Comparison of ENCODE assay signal across 8 cellular contexts in the genomic region with DNA sequence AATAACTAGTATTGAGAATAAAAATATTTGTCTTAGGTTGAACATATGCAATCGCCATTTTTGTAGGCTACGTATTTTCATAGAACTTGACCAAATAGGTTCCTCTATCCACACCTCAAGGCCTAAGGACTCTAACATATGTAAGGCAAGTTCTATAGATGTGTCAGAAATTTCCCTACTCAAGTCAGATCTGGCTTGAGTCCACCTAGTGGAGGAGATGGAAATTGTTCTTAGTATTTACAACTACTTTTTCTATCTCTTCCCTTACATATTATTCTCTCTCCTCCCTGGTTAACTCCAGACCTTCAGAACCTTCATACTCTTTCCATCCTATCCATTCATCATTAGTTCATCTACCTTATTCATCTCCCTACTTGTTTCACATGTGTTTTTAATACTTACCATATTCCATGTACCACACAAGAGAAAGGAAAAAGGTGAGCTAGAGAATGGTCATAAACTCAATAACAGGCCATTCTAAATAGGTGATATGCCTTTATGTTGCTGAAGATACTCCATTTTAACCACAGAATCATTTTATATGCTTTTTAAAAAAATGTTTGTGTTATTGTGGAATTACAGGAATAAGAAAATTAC.
A peak's percentile ranks its signal among the peaks of the same experiment; 100 is the strongest.
DNase-seq lines count a peak whose midpoint lies in the region; ATAC-seq and TF ChIP-seq lines count a peak whose summit lies in the region.

No MANE protein-coding gene starts in this region.

- peak; percentile 69 for TF ChIP-seq CTCF in GM12872 (IDR thresholded peaks at IDR 0.05; ENCODE audit: insufficient read depth, low read depth, low read length)
- peak; percentile 44 to 62 (median 45); a peak in 5 of 6 replicates for TF ChIP-seq CTCF in HCT116 (IDR thresholded peaks at IDR 0.05 in 2 of 3, conservative IDR thresholded peaks at IDR 0.05 in 1 of 3; ENCODE audit: borderline replicate concordance in 1 of 3, insufficient read depth in 1 of 3, low read depth in 2 of 3, low read length in 2 of 3)
- TF ChIP-seq CTCF in MM.1S (IDR thresholded peaks at IDR 0.05; ENCODE audit: low read length), result peak; percentile 60
- peak; percentile 53 for TF ChIP-seq CTCF in WTC11 (IDR thresholded peaks at IDR 0.05)
- peak; percentile 61 for TF ChIP-seq CTCF in upper lobe of right lung (IDR thresholded peaks at IDR 0.05)

- H3K27ac ChIP-seq in HCT116 (ENCODE audit: low read depth, low read length) (no peak overlapping the region), MM.1S (ENCODE audit: low read length) (no peak overlapping the region), upper lobe of right lung (no peak overlapping the region)

- BruUV-seq in HCT116 (replicated peaks; lab: Mats Ljungman, UMichigan), result no TSS peak

- H3K9me3 ChIP-seq in HCT116 (ENCODE audit: control insufficient read depth in 1 of 2, insufficient read depth in 1 of 2, low read depth in 1 of 2, low read length in 2 of 2), result no peaks in the 10 kb centered on the region
- no peaks in the 10 kb centered on the region for H3K9me3 ChIP-seq in MM.1S (replicated peaks; ENCODE audit: insufficient read depth, low read length)
- no peaks in the 10 kb centered on the region for H3K9me3 ChIP-seq in upper lobe of right lung

- DNase-seq in ACHN, result peak; percentile 65
- peak; percentile 43 for DNase-seq in HCT116 (ENCODE audit: low read depth, low spot score)
- peak; percentile 65 for DNase-seq in MM.1S
- DNase-seq in WTC11 (ENCODE audit: low spot score), result no peak
- peak; percentile 57 for DNase-seq in iris pigment epithelial cell (ENCODE audit: low read depth)
- no peak for DNase-seq in upper lobe of right lung
- DNase-seq in activated T-helper 2 cell treated with anti-CD3 and anti-CD28 coated beads, Interferon-gamma antibody, Interleukin-2, Interleukin-4, amounts not matched to agents 10 μg/mL and 5 μg/mL and 100 μg/mL, durations not matched to agents 14 hours and 24 hours and 36 hours (ENCODE audit: low spot score), result no peak

- H3K4me2 ChIP-seq in HCT116 (ENCODE audit: low read length), result no peak overlapping the region
- H3K4me2 ChIP-seq in MM.1S (ENCODE audit: low read depth, low read length), result no peak overlapping the region

- H2AFZ ChIP-seq in HCT116 (ENCODE audit: low read depth, low read length, poor library complexity, severe bottlenecking), result no peak overlapping the region
- no peak overlapping the region for H2AFZ ChIP-seq in MM.1S (ENCODE audit: low read length)

- H4K20me1 ChIP-seq in HCT116 (ENCODE audit: insufficient read depth) (no peaks in the 10 kb centered on the region), MM.1S (ENCODE audit: insufficient read depth, low read length) (no peaks in the 10 kb centered on the region)

- no peaks in the 10 kb centered on the region for H3K36me3 ChIP-seq in HCT116 (ENCODE audit: control insufficient read depth in 1 of 2, insufficient read depth in 2 of 2, low read length in 2 of 2)
- H3K36me3 ChIP-seq in MM.1S (replicated peaks; ENCODE audit: insufficient read depth, low read length), result no peaks in the 10 kb centered on the region
- no peaks in the 10 kb centered on the region for H3K36me3 ChIP-seq in upper lobe of right lung

- no peak overlapping the region for H3K27ac Mint-ChIP-seq in WTC11
- no peak overlapping the region for H3K27ac Mint-ChIP-seq in activated T-helper 2 cell treated with anti-CD3 and anti-CD28 coated beads, Interferon-gamma antibody, Interleukin-2, Interleukin-4, amounts not matched to agents 10 μg/mL and 5 μg/mL and 100 μg/mL, durations not matched to agents 14 hours and 24 hours and 36 hours

- intact Hi-C loops in HCT116 (cut with micrococcal nuclease) (loop anchor here (5.0 kb wide), 1 partner anchor 554 kb away; no protein-coding TSS in a partner anchor), upper lobe of right lung (cut with DNase I) (no loop called here)
- intact Hi-C loops in activated T-helper 2 cell treated with anti-CD3 and anti-CD28 coated beads, Interferon-gamma antibody, Interleukin-2, Interleukin-4, amounts not matched to agents 10 μg/mL and 5 μg/mL and 100 μg/mL, durations not matched to agents 14 hours and 24 hours and 36 hours (cut with micrococcal nuclease), result loop anchor here (1.0 kb wide), 2 partner anchors 551 to 640 kb away; no protein-coding TSS in a partner anchor

- H3K9me3 Mint-ChIP-seq in WTC11, result no peaks in the 10 kb centered on the region
- H3K9me3 Mint-ChIP-seq in activated T-helper 2 cell treated with anti-CD3 and anti-CD28 coated beads, Interferon-gamma antibody, Interleukin-2, Interleukin-4, amounts not matched to agents 10 μg/mL and 5 μg/mL and 100 μg/mL, durations not matched to agents 14 hours and 24 hours and 36 hours, result no peaks in the 10 kb centered on the region

- H3K4me3 ChIP-seq in HCT116 (replicated peaks in 1 of 2; ENCODE audit: low read depth in 1 of 2, low read length in 2 of 2), result no peak overlapping the region
- no peak overlapping the region for H3K4me3 ChIP-seq in MM.1S (ENCODE audit: low read length)
- H3K4me3 ChIP-seq in upper lobe of right lung, result no peak overlapping the region

- RAD21 ChIA-PET in HCT116 (lab: Charles Lee; ENCODE audit: low non-redundant PET in 1 of 2, low total read pairs in 2 of 2, uncharacterized antibody in 2 of 2, unreplicated experiment in 2 of 2), result interaction anchor here in 1 of 2 experiments (1.4 kb wide), 1 partner anchor 552 kb away, joined by 3 read pairs; no protein-coding TSS in a partner anchor

- no peak overlapping the region for H3K4me3 Mint-ChIP-seq in WTC11
- H3K4me3 Mint-ChIP-seq in activated T-helper 2 cell treated with anti-CD3 and anti-CD28 coated beads, Interferon-gamma antibody, Interleukin-2, Interleukin-4, amounts not matched to agents 10 μg/mL and 5 μg/mL and 100 μg/mL, durations not matched to agents 14 hours and 24 hours and 36 hours (ENCODE audit: low read depth), result no peak overlapping the region

- H3K9me2 ChIP-seq in HCT116 (ENCODE audit: insufficient read depth) (no peaks in the 10 kb centered on the region), MM.1S (replicated peaks; ENCODE audit: insufficient read depth, low read length) (no peaks in the 10 kb centered on the region)

- ATAC-seq in HCT116 (peak; percentile 67), WTC11 (peak; percentile 74), upper lobe of right lung (peak; percentile 69)

- peaks cover 23% of the 10 kb centered on the region for H3K4me1 Mint-ChIP-seq in WTC11
- no peaks in the 10 kb centered on the region for H3K4me1 Mint-ChIP-seq in activated T-helper 2 cell treated with anti-CD3 and anti-CD28 coated beads, Interferon-gamma antibody, Interleukin-2, Interleukin-4, amounts not matched to agents 10 μg/mL and 5 μg/mL and 100 μg/mL, durations not matched to agents 14 hours and 24 hours and 36 hours (ENCODE audit: low read depth)

- H3F3A ChIP-seq in MM.1S (ENCODE audit: insufficient read depth, low read length), result no peaks in the 10 kb centered on the region

- H3K9ac ChIP-seq in HCT116 (ENCODE audit: low read length), result no peak overlapping the region
- H3K9ac ChIP-seq in MM.1S (ENCODE audit: low read length), result no peak overlapping the region

- H3K36me3 Mint-ChIP-seq in WTC11, result no peaks in the 10 kb centered on the region
- H3K36me3 Mint-ChIP-seq in activated T-helper 2 cell treated with anti-CD3 and anti-CD28 coated beads, Interferon-gamma antibody, Interleukin-2, Interleukin-4, amounts not matched to agents 10 μg/mL and 5 μg/mL and 100 μg/mL, durations not matched to agents 14 hours and 24 hours and 36 hours (ENCODE audit: low read depth), result no peaks in the 10 kb centered on the region

- H3K27me3 ChIP-seq in HCT116 (ENCODE audit: insufficient read depth, low read length) (no peaks in the 10 kb centered on the region), MM.1S (replicated peaks; ENCODE audit: insufficient read depth, low read length) (no peaks in the 10 kb centered on the region), upper lobe of right lung (no peaks in the 10 kb centered on the region)

- CTCF ChIA-PET in HCT116 (lab: Charles Lee) (interaction anchor here (0.8 to 2.4 kb wide), 3 partner anchors 257 to 551 kb away, joined by 5 to 8 read pairs (median 5); no protein-coding TSS in a partner anchor), WTC11 (lab: Charles Lee) (interaction anchor here (1.0 to 1.6 kb wide), 6 partner anchors 9 to 614 kb away, joined by 3 to 5 read pairs (median 4); no protein-coding TSS in a partner anchor)

- no peaks in the 10 kb centered on the region for H3K79me2 ChIP-seq in HCT116 (ENCODE audit: insufficient read depth, low read length)
- no peaks in the 10 kb centered on the region for H3K79me2 ChIP-seq in MM.1S (ENCODE audit: low read length)

- no peaks in the 10 kb centered on the region for H3K27me3 Mint-ChIP-seq in WTC11 (ENCODE audit: low read depth)
- no peaks in the 10 kb centered on the region for H3K27me3 Mint-ChIP-seq in activated T-helper 2 cell treated with anti-CD3 and anti-CD28 coated beads, Interferon-gamma antibody, Interleukin-2, Interleukin-4, amounts not matched to agents 10 μg/mL and 5 μg/mL and 100 μg/mL, durations not matched to agents 14 hours and 24 hours and 36 hours (ENCODE audit: low read depth)

- POLR2A ChIA-PET in HCT116 (lab: Charles Lee), result no interaction called here
- POLR2A ChIA-PET in WTC11 (lab: Charles Lee), result no interaction called here

- in situ Hi-C loops in ACHN (cut with HindIII; ENCODE audit: low pct_ligation_motif_present, low pct_unique_long_range_greater_than_20kb, low sequenced_read_pairs), result no loop called here

- TF ChIP-seq RAD21 in HCT116 (IDR thresholded peaks at IDR 0.05; ENCODE audit: low read depth), result peak; percentile 48

- H3K4me1 ChIP-seq in HCT116 (ENCODE audit: control insufficient read depth in 1 of 2, insufficient read depth in 2 of 2, low read length in 2 of 2), result no peaks in the 10 kb centered on the region
- H3K4me1 ChIP-seq in MM.1S (ENCODE audit: low read length), result no peaks in the 10 kb centered on the region
- no peaks in the 10 kb centered on the region for H3K4me1 ChIP-seq in upper lobe of right lung

- no peak for TF ChIP-seq POLR2A in HCT116 (IDR thresholded peaks at IDR 0.05; ENCODE audit: borderline replicate concordance, extremely low read depth, insufficient read depth, insufficient read length)

TF ChIP-seq in HCT116, 20 proteins besides CTCF, POLR2A, EP300 and RAD21:
- TF ChIP-seq EZH2 (IDR thresholded peaks at IDR 0.05) (no peak), EGR1 (IDR thresholded peaks at IDR 0.05; ENCODE audit: low read depth) (no peak)

TF ChIP-seq in WTC11, 78 proteins besides CTCF, POLR2A, EP300 and RAD21 (continues in another document):
- TF ChIP-seq ZNF219 (CRISPR knock-in tag; IDR thresholded peaks at IDR 0.05; ENCODE audit: borderline replicate concordance) (no peak), NR3C1 (CRISPR knock-in tag; conservative IDR thresholded peaks at IDR 0.05; ENCODE audit: low read depth) (no peak), ESRRA (CRISPR knock-in tag; IDR thresholded peaks at IDR 0.05; ENCODE audit: borderline replicate concordance) (no peak)

Comparison
In these comparisons a context has a peak if more than half of its experiments do, and no peak if none do; other contexts are left out.
1. DNase-seq: peak in ACHN (single experiment), HCT116 (single experiment), MM.1S (single experiment) and iris pigment epithelial cell (single experiment); none in WTC11 (single experiment), upper lobe of right lung (single experiment) and activated T-helper 2 cell treated with anti-CD3 and anti-CD28 coated beads, Interferon-gamma antibody, Interleukin-2, Interleukin-4, amounts not matched to agents 10 μg/mL and 5 μg/mL and 100 μg/mL, durations not matched to agents 14 hours and 24 hours and 36 hours (single experiment).
2. Peak in every context shown above with its lines, with median percentiles within 50 percentile points of each other: CTCF ChIP-seq and ATAC-seq.